8 cellular contexts compared by ENCODE assay signal in the genomic region with DNA sequence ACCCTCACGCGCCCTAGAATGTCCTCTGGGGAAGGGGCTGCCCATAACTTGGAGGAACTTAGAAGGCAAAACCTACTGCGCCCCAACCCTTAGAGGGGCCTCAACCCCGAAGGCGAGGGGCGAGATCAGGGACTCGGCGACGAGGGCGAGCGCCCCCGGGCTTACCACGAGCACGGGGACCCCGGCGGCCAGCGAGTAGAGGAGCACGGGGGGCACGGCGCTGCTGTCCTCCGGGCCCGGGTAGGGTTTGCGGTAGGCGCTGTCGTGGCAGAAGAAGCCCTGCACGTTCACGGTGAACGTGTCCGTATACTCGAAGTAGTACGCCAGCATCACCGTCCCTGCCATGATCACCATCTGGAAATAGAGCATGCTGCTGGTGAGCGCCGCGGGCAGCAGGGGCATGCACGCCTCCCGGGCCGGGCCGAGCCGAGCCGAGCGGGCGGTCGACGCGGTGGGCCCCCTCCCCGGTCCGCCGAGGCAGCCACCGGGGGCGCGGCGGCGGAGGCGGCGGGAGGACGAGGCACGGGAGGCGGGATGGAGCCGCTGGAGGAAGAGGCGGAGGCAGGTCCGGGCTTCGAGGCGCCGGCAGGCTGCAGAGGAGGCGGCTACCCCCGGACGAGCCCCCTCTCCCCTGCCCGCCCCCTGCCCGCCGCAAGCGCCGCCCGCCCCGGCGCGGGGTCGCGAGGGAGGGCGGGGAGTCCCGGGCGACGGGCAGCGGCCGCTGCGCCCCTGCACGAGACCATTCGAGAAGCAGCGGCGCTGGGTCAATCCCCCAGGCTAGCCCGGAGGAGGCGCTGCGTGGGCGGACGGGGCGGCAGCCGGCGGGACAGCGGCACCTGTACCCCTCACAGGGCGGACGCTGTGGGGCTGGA. TPM values are rescaled to one million over a fixed set of nuclear protein-coding genes. Genes with fewer than 3 reads are reported as not detected.
DNase-seq lines count a peak whose midpoint lies in the region; ATAC-seq, FAIRE-seq and TF ChIP-seq lines count a peak whose summit lies in the region.

A gene with protein sequence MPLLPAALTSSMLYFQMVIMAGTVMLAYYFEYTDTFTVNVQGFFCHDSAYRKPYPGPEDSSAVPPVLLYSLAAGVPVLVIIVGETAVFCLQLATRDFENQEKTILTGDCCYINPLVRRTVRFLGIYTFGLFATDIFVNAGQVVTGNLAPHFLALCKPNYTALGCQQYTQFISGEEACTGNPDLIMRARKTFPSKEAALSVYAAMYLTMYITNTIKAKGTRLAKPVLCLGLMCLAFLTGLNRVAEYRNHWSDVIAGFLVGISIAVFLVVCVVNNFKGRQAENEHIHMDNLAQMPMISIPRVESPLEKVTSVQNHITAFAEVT (minus strand): TSS at position 592 of the 872 bp plus-strand sequence. CDS start 190 bp downstream, at position 402.

- peak within 1 kb of the TSS; percentile 95 for H4K8ac ChIP-seq in H1 (ENCODE audit: extremely low read depth, insufficient read depth, low read length)

- H3K27ac ChIP-seq in H1 (ENCODE audit: low read depth, low read length) (no peak within 1 kb of the TSS), upper lobe of left lung (no peak within 1 kb of the TSS)

- peaks cover 2% of the 10 kb centered on the region for H3K4me1 Mint-ChIP-seq in activated B cell treated with CpG ODN at 0.5 μM for 24 hours

- intact Hi-C loops in activated B cell treated with CpG ODN at 0.5 μM for 24 hours (cut with micrococcal nuclease), result loop anchor here (10.0 kb wide), 1 partner anchor 210 kb away; no protein-coding TSS in a partner anchor
- intact Hi-C loops in mucosa of descending colon (cut with DNase I, micrococcal nuclease), result no loop called here

- H3K18ac ChIP-seq in H1 (ENCODE audit: extremely low read depth, low read length), result peak within 1 kb of the TSS; percentile 79; the same call in 1 of the 2 replicates

- no peak for TF ChIP-seq CTCF in activated B cell treated with CpG ODN at 0.5 μM for 24 hours (IDR thresholded peaks at IDR 0.05)
- TF ChIP-seq CTCF in H1 (IDR thresholded peaks at IDR 0.05; ENCODE audit: control extremely low read depth in 1 of 3, insufficient read depth in 1 of 3, low read depth in 1 of 3, low read length in 3 of 3), result peak; percentile 5 to 22 (median 9); a peak in 3 of 4 replicates
- TF ChIP-seq CTCF in mucosa of descending colon (IDR thresholded peaks at IDR 0.05), result no peak
- TF ChIP-seq CTCF in upper lobe of left lung (IDR thresholded peaks at IDR 0.05), result no peak

- H3K27me3 ChIP-seq in H1 (replicated peaks in 1 of 4; ENCODE audit: control insufficient read depth in 3 of 4, extremely low read depth in 1 of 4, insufficient read depth in 3 of 4, low read length in 3 of 4) (peaks cover 0 to 8% (median 2%) of the 10 kb centered on the region in 4 experiments; a peak in 4 of 7 replicates), upper lobe of left lung (peaks cover 0 to 21% (median 10%) of the 10 kb centered on the region in 4 donors)

- WGBS in H1 (ENCODE audit: extremely low coverage in 1 of 2, insufficient coverage in 1 of 2, insufficient read length in 1 of 2, insufficient replicate concordance in 2 of 2, low coverage in 1 of 2, low lambda C conversion rate in 2 of 2, missing lambda C conversion rate in 1 of 2), 2 experiments, result 0% methylated on average over 38 of the region's 101 CpGs; no CpG with 5 or more reads in 1 of the 2 experiments
- WGBS in upper lobe of left lung, 2 donors, result 3% methylated on average over 46 of the region's 101 CpGs; no CpG with 5 or more reads in 1 of the 2 donors

- H3K4me2 ChIP-seq in H1 (ENCODE audit: insufficient read depth in 1 of 2, low read depth in 2 of 2, low read length in 2 of 2), result peak within 1 kb of the TSS; percentile 74 to 94

- H3K4ac ChIP-seq in H1 (replicated peaks; ENCODE audit: insufficient read length, low read depth, low read length), result no peak within 1 kb of the TSS

- H2BK120ac ChIP-seq in H1 (replicated peaks; ENCODE audit: low read depth, low read length), result no peak within 1 kb of the TSS

- H3K4me1 ChIP-seq in H1 (replicated peaks in 1 of 4; ENCODE audit: control insufficient read depth in 3 of 4, insufficient read depth in 4 of 4, low read length in 3 of 4) (peaks cover 0 to 3% (median 2%) of the 10 kb centered on the region in 4 experiments; a peak in 5 of 7 replicates), mucosa of descending colon (ENCODE audit: low read depth) (no peaks in the 10 kb centered on the region), upper lobe of left lung (peaks cover 10 to 15% (median 15%) of the 10 kb centered on the region in 4 donors)

- H3K4me3 ChIP-seq in H1 (ENCODE audit: extremely low read depth in 1 of 4, insufficient read depth in 2 of 4, low read depth in 3 of 4, low read length in 4 of 4) (peak within 1 kb of the TSS; percentile 53 to 85 (median 76)), mucosa of descending colon (no peak within 1 kb of the TSS), upper lobe of left lung (peak within 1 kb of the TSS in 3 of 4 donors; percentile 35 to 43 (median 39))

- peak within 1 kb of the TSS; percentile 32 to 63 (median 38) for H3K9ac ChIP-seq in H1 (replicated peaks in 1 of 4; ENCODE audit: extremely low read depth in 1 of 4, low read depth in 3 of 4, low read length in 3 of 4)

- H2BK5ac ChIP-seq in H1 (ENCODE audit: low read depth, low read length), result peak within 1 kb of the TSS; percentile 60; the same call in 1 of the 2 replicates

- no peaks in the 10 kb centered on the region for H3K36me3 ChIP-seq in H1 (ENCODE audit: control insufficient read depth in 2 of 4, insufficient read depth in 4 of 4, low read length in 3 of 4)
- no peaks in the 10 kb centered on the region for H3K36me3 ChIP-seq in mucosa of descending colon (ENCODE audit: low read depth)
- H3K36me3 ChIP-seq in upper lobe of left lung, result no peaks in the 10 kb centered on the region

- H4K91ac ChIP-seq in H1 (replicated peaks; ENCODE audit: insufficient read length, low read length), result peak within 1 kb of the TSS; percentile 54

- POLR2A ChIA-PET in activated B cell treated with CpG ODN at 0.5 μM for 24 hours (lab: Charles Lee) (no interaction called here), H1 (lab: Charles Lee; ENCODE audit: partially characterized antibody) (interaction anchor here (0.7 to 1.7 kb wide), 2 partner anchors 14 to 702 kb away, joined by 3 read pairs; no protein-coding TSS in a partner anchor)

- no peak within 1 kb of the TSS for H2AK5ac ChIP-seq in H1 (ENCODE audit: low read depth, low read length)

- peak within 1 kb of the TSS; percentile 93 for H2AFZ ChIP-seq in H1 (ENCODE audit: low read length)

- no peaks in the 10 kb centered on the region for H3K9me3 ChIP-seq in H1 (ENCODE audit: insufficient read depth in 2 of 2, low read depth in 1 of 2, low read length in 1 of 2)
- no peaks in the 10 kb centered on the region for H3K9me3 ChIP-seq in mucosa of descending colon
- H3K9me3 ChIP-seq in upper lobe of left lung, result no peaks in the 10 kb centered on the region

- peaks cover 14% of the 10 kb centered on the region for H3K23me2 ChIP-seq in H1 (ENCODE audit: low read depth, low read length)

- peak; percentile 35 for DNase-seq in NCI-H2227 (lab: John Stamatoyannopoulos, UW; ENCODE audit: unreplicated experiment)
- no peak for DNase-seq in NCI-H2227 treated with DMSO at 0.1 percent for 48 hours (lab: John Stamatoyannopoulos, UW)
- peak; percentile 12 for DNase-seq in activated B cell treated with CpG ODN at 0.5 μM for 24 hours
- peak in 1 of 2 experiments; percentile 75 for DNase-seq in H1 (ENCODE audit: low read depth in 1 of 2, low spot score in 2 of 2)
- peak in 2 of 3 donors; percentile 16 to 37 for DNase-seq in mucosa of descending colon
- DNase-seq in upper lobe of left lung, result peak in 1 of 2 donors; percentile 82
- no peak for DNase-seq in RKO (ENCODE audit: low spot score)
- no peak for DNase-seq in ureter (ENCODE audit: low spot score)

- peak within 1 kb of the TSS; percentile 10 for H4K5ac ChIP-seq in H1 (ENCODE audit: insufficient read length, low read depth, low read length)

- no peaks in the 10 kb centered on the region for H3K9me3 Mint-ChIP-seq in activated B cell treated with CpG ODN at 0.5 μM for 24 hours

- H2BK20ac ChIP-seq in H1 (ENCODE audit: low read length), result no peak within 1 kb of the TSS

- no peaks in the 10 kb centered on the region for H3K79me1 ChIP-seq in H1 (ENCODE audit: low read depth, low read length)

- TF ChIP-seq POLR2A in H1 (IDR thresholded peaks at IDR 0.05; ENCODE audit: control extremely low read depth in 1 of 2, low read depth in 2 of 2, low read length in 2 of 2) (no peak), upper lobe of left lung (IDR thresholded peaks at IDR 0.05) (no peak)

- H2BK12ac ChIP-seq in H1 (ENCODE audit: low read depth, low read length), result peak within 1 kb of the TSS; percentile 86; the same call in 1 of the 2 replicates

- FAIRE-seq in H1 (lab: Jason Lieb, UNC), result no peak

- H3K27ac Mint-ChIP-seq in activated B cell treated with CpG ODN at 0.5 μM for 24 hours, result no peak within 1 kb of the TSS

- no peak within 1 kb of the TSS for H3K14ac ChIP-seq in H1 (ENCODE audit: insufficient read length)

- H3K27me3 Mint-ChIP-seq in activated B cell treated with CpG ODN at 0.5 μM for 24 hours, result peaks cover 25% of the 10 kb centered on the region

- TF ChIP-seq RAD21 in H1 (IDR thresholded peaks at IDR 0.05 in 1 of 2, conservative IDR thresholded peaks at IDR 0.05 in 1 of 2; ENCODE audit: low read depth in 2 of 2, low read length in 2 of 2), result peak in 1 of 2 experiments; percentile 18; a peak in 2 of 4 replicates

- no peak within 1 kb of the TSS for H3K4me3 Mint-ChIP-seq in activated B cell treated with CpG ODN at 0.5 μM for 24 hours

- H3K79me2 ChIP-seq in H1 (ENCODE audit: control insufficient read depth in 1 of 2, insufficient read depth in 2 of 2, low read length in 2 of 2), result no peaks in the 10 kb centered on the region

- H3K36me3 Mint-ChIP-seq in activated B cell treated with CpG ODN at 0.5 μM for 24 hours (ENCODE audit: low read depth), result no peaks in the 10 kb centered on the region

- H3K23ac ChIP-seq in H1 (ENCODE audit: insufficient read length), result no peak within 1 kb of the TSS

- TF ChIP-seq EP300 in H1 (IDR thresholded peaks at IDR 0.05; ENCODE audit: borderline replicate concordance in 1 of 2, low read depth in 2 of 2, low read length in 2 of 2) (no peak), upper lobe of left lung (IDR thresholded peaks at IDR 0.05) (no peak)

- no peak for ATAC-seq in activated B cell treated with CpG ODN at 0.5 μM for 24 hours (ENCODE audit: low read depth)
- ATAC-seq in mucosa of descending colon, result no peak
- peak in 1 of 2 donors; percentile 58 for ATAC-seq in upper lobe of left lung (ENCODE audit: low FRiP score in 2 of 2)

- peaks cover 0 to under 1% of the 10 kb centered on the region in 2 experiments for H4K20me1 ChIP-seq in H1 (replicated peaks in 1 of 2; ENCODE audit: control insufficient read depth in 1 of 2, insufficient read depth in 2 of 2, low read length in 2 of 2)

- H2BK15ac ChIP-seq in H1 (ENCODE audit: low read length), result no peak within 1 kb of the TSS; the same call in 1 of the 2 replicates

- CTCF ChIA-PET in activated B cell treated with CpG ODN at 0.5 μM for 24 hours (lab: Charles Lee), result no interaction called here
- CTCF ChIA-PET in H1 (lab: Charles Lee; ENCODE audit: partially characterized antibody), result interaction anchor here (0.6 to 5.3 kb wide), 9 partner anchors 14 to 382 kb away, joined by 3 to 22 read pairs (median 3); no protein-coding TSS in a partner anchor

- peak within 1 kb of the TSS; percentile 44 for H3K56ac ChIP-seq in H1 (replicated peaks; ENCODE audit: insufficient read length, low read depth, low read length)

RNA-seq across cellular contexts. Expression of the gene that starts here (rescaled TPM):
- total RNA-seq in activated B cell treated with CpG ODN at 0.5 μM for 24 hours (not detected in 2 replicates), mucosa of descending colon (under 1 TPM in 1 of 3 donors, not detected in 2; 0.38 TPM), upper lobe of left lung (under 1 TPM in 1 of 6 donors, not detected in 5; 0.33 TPM), ureter (0.08 TPM)
- 4.8 and 5.6 TPM in 2 replicates for total RNA-seq in H1 (2021; fragmentation: NEBNext Ultra II Directional; extraction: Animal tissue kit (Norgen Biotek cat#: 25700))
- polyA plus RNA-seq in H1 (2011; rRNA removed), result 1.3 and 1.9 TPM in 2 replicates
- 1.8 TPM for polyA plus RNA-seq in H1 (2011; cell fraction: cytosol; rRNA removed)
- 1.9 TPM for polyA plus RNA-seq in H1 (2011; cell fraction: nucleus; rRNA removed)
- polyA plus RNA-seq in H1 (2012, experiment 1 of 2), result 1.8 to 3.0 TPM (median 2.0 TPM) in 4 replicates
- 0.79 TPM for polyA plus RNA-seq in H1 (2012, experiment 2 of 2)
- 3.7 TPM for polyA plus RNA-seq in H1 (2013, experiment 1 of 2)
- polyA plus RNA-seq in H1 (2013, experiment 2 of 2), result 5.4 TPM
- polyA minus RNA-seq in H1 (2011; rRNA and poly(A)+ RNA removed), result 2.2 and 2.7 TPM in 2 replicates
- 1.1 TPM for polyA minus RNA-seq in H1 (2011; cell fraction: cytosol; rRNA and poly(A)+ RNA removed)
- 10.1 TPM for polyA minus RNA-seq in H1 (2011; cell fraction: nucleus; rRNA and poly(A)+ RNA removed)

Comparison
In these comparisons a context has a peak if more than half of its experiments do, and no peak if none do; other contexts are left out.
1. Peak in DNase-seq in activated B cell treated with CpG ODN at 0.5 μM for 24 hours; RNA of the gene not detected or under 1 TPM.
2. Peak in DNase-seq in mucosa of descending colon; RNA of the gene not detected or under 1 TPM.
3. CTCF ChIP-seq: peak in H1 (3 of 3); none in activated B cell treated with CpG ODN at 0.5 μM for 24 hours (single experiment), mucosa of descending colon (single experiment) and upper lobe of left lung (0 of 6).